8 cellular contexts compared by ENCODE assay signal in genomic region chr7:43112941-43113621, GRCh38. TPM values are rescaled to one million over a fixed set of nuclear protein-coding genes. Genes with fewer than 3 reads are reported as not detected.
A peak's percentile ranks its signal among the peaks of the same experiment; 100 is the strongest.
DNase-seq lines count a peak whose midpoint lies in the region; ATAC-seq and TF ChIP-seq lines count a peak whose summit lies in the region.

No MANE protein-coding gene starts in this region.

- POLR2A ChIA-PET in activated CD4-positive, alpha-beta memory T cell treated with anti-CD3 and anti-CD28 coated beads, Interleukin-2, amount 10 ng/mL, durations not matched to agents 7 days and 5 days (lab: Charles Lee) = no interaction called here

- H3K36me3 Mint-ChIP-seq in chondrocyte (ENCODE audit: low read depth) = no peaks in the 10 kb centered on the region
- H3K36me3 Mint-ChIP-seq in activated CD4-positive, alpha-beta memory T cell treated with anti-CD3 and anti-CD28 coated beads, Interleukin-2, amount 10 ng/mL, durations not matched to agents 7 days and 5 days (ENCODE audit: low read depth) = no peaks in the 10 kb centered on the region

- no peaks in the 10 kb centered on the region for H3K9me3 ChIP-seq in lower lobe of right lung

- no peaks in the 10 kb centered on the region for H3K9me3 Mint-ChIP-seq in chondrocyte (ENCODE audit: low read depth)
- no peaks in the 10 kb centered on the region for H3K9me3 Mint-ChIP-seq in activated CD4-positive, alpha-beta memory T cell treated with anti-CD3 and anti-CD28 coated beads, Interleukin-2, amount 10 ng/mL, durations not matched to agents 7 days and 5 days

- TF ChIP-seq CTCF in chondrocyte (IDR thresholded peaks at IDR 0.05) = peak; percentile 17
- TF ChIP-seq CTCF in lower lobe of right lung (IDR thresholded peaks at IDR 0.05) = no peak

- no peak overlapping the region for H3K27ac ChIP-seq in lower lobe of right lung

- H3K36me3 ChIP-seq in lower lobe of right lung = no peaks in the 10 kb centered on the region

- peak overlapping the region; percentile 78 for H3K4me3 Mint-ChIP-seq in chondrocyte (ENCODE audit: unreplicated experiment)
- H3K4me3 Mint-ChIP-seq in activated CD4-positive, alpha-beta memory T cell treated with anti-CD3 and anti-CD28 coated beads, Interleukin-2, amount 10 ng/mL, durations not matched to agents 7 days and 5 days = no peak overlapping the region

- CTCF ChIA-PET in activated CD4-positive, alpha-beta memory T cell treated with anti-CD3 and anti-CD28 coated beads, Interleukin-2, amount 10 ng/mL, durations not matched to agents 7 days and 5 days (lab: Charles Lee) = no interaction called here

- peak overlapping the region; percentile 44 for H3K4me3 ChIP-seq in lower lobe of right lung

- peaks cover 70% of the 10 kb centered on the region for H3K27me3 ChIP-seq in lower lobe of right lung (ENCODE audit: low read depth)

- H3K27ac Mint-ChIP-seq in chondrocyte (ENCODE audit: unreplicated experiment) = no peak overlapping the region
- no peak overlapping the region for H3K27ac Mint-ChIP-seq in activated CD4-positive, alpha-beta memory T cell treated with anti-CD3 and anti-CD28 coated beads, Interleukin-2, amount 10 ng/mL, durations not matched to agents 7 days and 5 days

- intact Hi-C loops in Right ventricle myocardium superior (cut with DNase I) = no loop called here
- intact Hi-C loops in cardiac septum (cut with DNase I) = loop anchor here (10.0 kb wide), 1 partner anchor 168 kb away; no protein-coding TSS in a partner anchor
- intact Hi-C loops in lower lobe of right lung (cut with DNase I) = no loop called here

- ATAC-seq in Right ventricle myocardium superior (ENCODE audit: poor library complexity) (peak; percentile 75), lower lobe of right lung (peak; percentile 57 to 83), HG03571 (IDR thresholded peaks at IDR 0.05; ENCODE audit: unreplicated experiment) (no peak)

- H3K4me1 ChIP-seq in lower lobe of right lung = peaks cover 15% of the 10 kb centered on the region

- H3K27me3 Mint-ChIP-seq in chondrocyte (ENCODE audit: low read depth) = peaks cover 18% of the 10 kb centered on the region
- peaks cover 73% of the 10 kb centered on the region for H3K27me3 Mint-ChIP-seq in activated CD4-positive, alpha-beta memory T cell treated with anti-CD3 and anti-CD28 coated beads, Interleukin-2, amount 10 ng/mL, durations not matched to agents 7 days and 5 days

- DNase-seq in Right ventricle myocardium superior (peak; percentile 40), cardiac septum (ENCODE audit: low spot score) (no peak), chondrocyte (ENCODE audit: low spot score) (no peak), lower lobe of right lung (no peak), superior temporal gyrus (ENCODE audit: extremely low spot score) (no peak), NCI-H1092 treated with DMSO at 0.1 percent for 48 hours (lab: John Stamatoyannopoulos, UW) (no peak)
- no peak for DNase-seq in activated CD4-positive, alpha-beta memory T cell treated with anti-CD3 and anti-CD28 coated beads, Interleukin-2, amount 10 ng/mL, durations not matched to agents 7 days and 5 days

- peaks cover 46% of the 10 kb centered on the region for H3K4me1 Mint-ChIP-seq in chondrocyte (ENCODE audit: low read depth)
- peaks cover 3% of the 10 kb centered on the region for H3K4me1 Mint-ChIP-seq in activated CD4-positive, alpha-beta memory T cell treated with anti-CD3 and anti-CD28 coated beads, Interleukin-2, amount 10 ng/mL, durations not matched to agents 7 days and 5 days

RNA-seq across cellular contexts. Expression of gene HECW1, which starts 0.6 kb away (rescaled TPM):
- total RNA-seq in Right ventricle myocardium superior (not detected), cardiac septum (not detected), chondrocyte (0.65 to 1.9 TPM (median 1.5 TPM) in 3 replicates), lower lobe of right lung (0.06 TPM)
- not detected for total RNA-seq in activated CD4-positive, alpha-beta memory T cell treated with anti-CD3 and anti-CD28 coated beads, Interleukin-2, amount 10 ng/mL, durations not matched to agents 7 days and 5 days
